In genomic region chr5:108521011-108521700, GRCh38 we compare ENCODE assay signal across 8 cellular contexts.
DNase-seq lines count a peak whose midpoint lies in the region; ATAC-seq, FAIRE-seq and TF ChIP-seq lines count a peak whose summit lies in the region.

No MANE protein-coding gene starts in this region.

- intact Hi-C loops in sciatic nerve (cut with DNase I) = no loop called here

- CTCF ChIA-PET in WTC11 (lab: Charles Lee) = no interaction called here

- H3K9me3 Mint-ChIP-seq in WTC11 (peaks cover 22% of the 10 kb centered on the region), mesothelial cell of epicardium (peaks cover 8% of the 10 kb centered on the region)

- H3K4me1 Mint-ChIP-seq in WTC11 = peaks cover 32% of the 10 kb centered on the region
- H3K4me1 Mint-ChIP-seq in mesothelial cell of epicardium = peaks cover 2% of the 10 kb centered on the region

- TF ChIP-seq POLR2A in GM12891 (IDR thresholded peaks at IDR 0.05; ENCODE audit: low read depth, low read length) = no peak

- peaks cover 15% of the 10 kb centered on the region for H3K36me3 Mint-ChIP-seq in WTC11
- H3K36me3 Mint-ChIP-seq in mesothelial cell of epicardium = peaks cover 1% of the 10 kb centered on the region

- H3K4me3 Mint-ChIP-seq in WTC11 = no peak overlapping the region
- no peak overlapping the region for H3K4me3 Mint-ChIP-seq in mesothelial cell of epicardium

- H3K27ac Mint-ChIP-seq in WTC11 (peak overlapping the region; percentile 26), mesothelial cell of epicardium (no peak overlapping the region)

- FAIRE-seq in GM12891 (lab: Jason Lieb, UNC) = peak; percentile 95

- TF ChIP-seq CTCF in WTC11 (IDR thresholded peaks at IDR 0.05) (no peak), mesothelial cell of epicardium (IDR thresholded peaks at IDR 0.05; ENCODE audit: unreplicated experiment) (no peak)

- POLR2A ChIA-PET in WTC11 (lab: Charles Lee) = no interaction called here

- ATAC-seq in GM21367 (IDR thresholded peaks at IDR 0.05; ENCODE audit: unreplicated experiment) (peak; percentile 86), HG03064 (IDR thresholded peaks at IDR 0.05; ENCODE audit: low read depth, unreplicated experiment) (peak; percentile 95), WTC11 (peak; percentile 38), sciatic nerve (no peak)

- DNase-seq in GM12891 (ENCODE audit: insufficient read length, low spot score) (no peak), WTC11 (ENCODE audit: low spot score) (no peak), NCI-H526 treated with DMSO at 0.1 percent for 48 hours (lab: John Stamatoyannopoulos, UW) (no peak), mesothelial cell of epicardium (ENCODE audit: low spot score in 2 of 2, unreplicated experiment in 2 of 2) (no peak), sciatic nerve (ENCODE audit: low spot score) (no peak)
- no peak for DNase-seq in activated CD4-positive, alpha-beta T cell treated with anti-CD3 and anti-CD28 coated beads, Interleukin-2, amount 50 U/mL, for 4 hours

- peaks cover under 1% of the 10 kb centered on the region; the same call in 1 of the 2 replicates for H3K27me3 Mint-ChIP-seq in WTC11 (ENCODE audit: low read depth)
- peaks cover 10% of the 10 kb centered on the region for H3K27me3 Mint-ChIP-seq in mesothelial cell of epicardium (ENCODE audit: low read depth)

TF ChIP-seq in GM12891, 5 proteins besides CTCF, POLR2A, EP300 and RAD21:
- no peak for TF ChIP-seq PAX5 (IDR thresholded peaks at IDR 0.05; ENCODE audit: insufficient read depth, low read length, severe bottlenecking)
- no peak for TF ChIP-seq POLR2AphosphoS5 (IDR thresholded peaks at IDR 0.05; ENCODE audit: low read depth, low read length)
- TF ChIP-seq SPI1 (IDR thresholded peaks at IDR 0.05; ENCODE audit: low read depth, low read length) = peak; percentile 98
- peak; percentile 82 for TF ChIP-seq POU2F2 (IDR thresholded peaks at IDR 0.05; ENCODE audit: low read depth, low read length)
- TF ChIP-seq TAF1 (IDR thresholded peaks at IDR 0.05; ENCODE audit: low read depth, low read length) = no peak

TF ChIP-seq in WTC11, 78 proteins besides CTCF, POLR2A, EP300 and RAD21:
- TF ChIP-seq ATF6 (CRISPR knock-in tag; IDR thresholded peaks at IDR 0.05) (no peak), USF2 (CRISPR knock-in tag; IDR thresholded peaks at IDR 0.05) (0 out of 2 replicates have a peak, but pooled peaks have one; percentile 10)
